Comparison of ENCODE assay signal across 8 cellular contexts in genomic region chr7:139775829-139776266, GRCh38. TPM values are rescaled to one million over a fixed set of nuclear protein-coding genes. Genes with fewer than 3 reads are reported as not detected.
DNase-seq lines count a peak whose midpoint lies in the region; ATAC-seq and TF ChIP-seq lines count a peak whose summit lies in the region.

No MANE protein-coding gene starts in this region.

- peaks cover 34 to 42% of the 10 kb centered on the region in 2 donors for H3K4me1 ChIP-seq in duodenal mucosa (ENCODE audit: control insufficient read depth in 1 of 2, insufficient read depth in 2 of 2, low read length in 2 of 2)

- peak; percentile 79 for TF ChIP-seq CTCF in HFF-Myc (IDR thresholded peaks at IDR 0.05; ENCODE audit: low read depth, low read length, missing control alignments)
- TF ChIP-seq CTCF in lower leg skin (IDR thresholded peaks at IDR 0.05), result peak in 1 of 3 donors; percentile 14

- peak overlapping the region; percentile 89 to 91 for H3K9ac ChIP-seq in duodenal mucosa (ENCODE audit: low read depth in 1 of 2, low read length in 2 of 2)

- POLR2A ChIA-PET in activated CD4-positive, alpha-beta T cell treated with anti-CD3 and anti-CD28 coated beads for 36 hours (lab: Charles Lee), result no interaction called here

- H3K27ac ChIP-seq in duodenal mucosa (ENCODE audit: low read depth, low read length), result peak overlapping the region; percentile 52

- no peak for TF ChIP-seq POLR2A in lower leg skin (IDR thresholded peaks at IDR 0.05)

- H3K27me3 ChIP-seq in duodenal mucosa (ENCODE audit: control insufficient read depth in 1 of 2, insufficient read depth in 2 of 2, low read length in 2 of 2), result no peaks in the 10 kb centered on the region

- H3K27ac Mint-ChIP-seq in activated CD4-positive, alpha-beta T cell treated with anti-CD3 and anti-CD28 coated beads for 36 hours, result peak overlapping the region; percentile 56

- intact Hi-C loops in activated CD4-positive, alpha-beta T cell treated with anti-CD3 and anti-CD28 coated beads for 36 hours (cut with DNase I, micrococcal nuclease), result loop anchor here (1.0 to 5.0 kb wide), 9 partner anchors 53 to 674 kb away; partner anchors contain the start of genes KDM7A (in 1 of the 2) and TBXAS1 (in 1 of the 2)
- intact Hi-C loops in lower leg skin (cut with DNase I; ENCODE audit: low total_unique reads), result loop anchor here (10.0 kb wide), 2 partner anchors 131 to 229 kb away; no protein-coding TSS in a partner anchor

- H3K27me3 Mint-ChIP-seq in activated CD4-positive, alpha-beta T cell treated with anti-CD3 and anti-CD28 coated beads for 36 hours, result peaks cover 9% of the 10 kb centered on the region

- peak overlapping the region; percentile 83 for H3K4me3 Mint-ChIP-seq in activated CD4-positive, alpha-beta T cell treated with anti-CD3 and anti-CD28 coated beads for 36 hours

- H3K4me3 ChIP-seq in HFF-Myc (replicated peaks; ENCODE audit: low read depth, low read length), result peak overlapping the region; percentile 62
- peak overlapping the region; percentile 91 to 92 for H3K4me3 ChIP-seq in duodenal mucosa (ENCODE audit: low read depth in 1 of 2, low read length in 2 of 2)
- no peak overlapping the region for H3K4me3 ChIP-seq in lower leg skin (ENCODE audit: low read depth, poor library complexity, severe bottlenecking)

- peaks cover 60% of the 10 kb centered on the region for H3K4me1 Mint-ChIP-seq in activated CD4-positive, alpha-beta T cell treated with anti-CD3 and anti-CD28 coated beads for 36 hours

- 0 to 1% methylated on average over 11 of the region's 11 CpGs for WGBS in lower leg skin, 2 donors

- CTCF ChIA-PET in activated CD4-positive, alpha-beta T cell treated with anti-CD3 and anti-CD28 coated beads for 36 hours (lab: Charles Lee), result no interaction called here

- peaks cover 0 to 9% of the 10 kb centered on the region in 2 donors for H3K36me3 ChIP-seq in duodenal mucosa (ENCODE audit: control insufficient read depth in 1 of 2, insufficient read depth in 2 of 2, low read length in 2 of 2)

- ATAC-seq in activated CD4-positive, alpha-beta T cell treated with anti-CD3 and anti-CD28 coated beads for 36 hours, result peak; percentile 7
- ATAC-seq in GM19455 (IDR thresholded peaks at IDR 0.05; ENCODE audit: unreplicated experiment), result no peak

- no peaks in the 10 kb centered on the region for H3K9me3 Mint-ChIP-seq in activated CD4-positive, alpha-beta T cell treated with anti-CD3 and anti-CD28 coated beads for 36 hours (ENCODE audit: low read depth)

- no peaks in the 10 kb centered on the region for H3K9me3 ChIP-seq in duodenal mucosa (ENCODE audit: control insufficient read depth in 1 of 2, low read length in 2 of 2)

- DNase-seq in DMS79 (lab: John Stamatoyannopoulos, UW), result peak; percentile 73
- peak; percentile 61 for DNase-seq in HFF-Myc (ENCODE audit: extremely low read depth, low read depth)
- DNase-seq in NCI-H226, result peak; percentile 57
- peak; percentile 76 for DNase-seq in activated CD4-positive, alpha-beta T cell treated with anti-CD3 and anti-CD28 coated beads for 36 hours
- DNase-seq in lower leg skin (ENCODE audit: low spot score in 2 of 2), result peak; percentile 67 to 88
- peak; percentile 24 to 51 for DNase-seq in stimulated activated CD4-positive, alpha-beta T cell treated with anti-CD3 and anti-CD28 coated beads, Interleukin-4, amount 100 ng/mL, for 4 hours

- H3K36me3 Mint-ChIP-seq in activated CD4-positive, alpha-beta T cell treated with anti-CD3 and anti-CD28 coated beads for 36 hours (ENCODE audit: low read depth), result peaks cover 11% of the 10 kb centered on the region

RNA-seq across cellular contexts. Expression of gene HIPK2, which starts 1.9 kb away (rescaled TPM):
- 10 to 100 TPM; 23.9 to 36.2 TPM for total RNA-seq in activated CD4-positive, alpha-beta T cell treated with anti-CD3 and anti-CD28 coated beads for 36 hours
- total RNA-seq in lower leg skin, result 10 to 100 TPM in 2 of 4 donors, 1 to 10 TPM in 2; 4.5 to 14.9 (median 10.4) TPM

RNA-seq across cellular contexts. Expression of gene TBXAS1, which starts 53.2 kb away (rescaled TPM):
- 1 to 10 TPM; 3.6 to 5.1 TPM for total RNA-seq in activated CD4-positive, alpha-beta T cell treated with anti-CD3 and anti-CD28 coated beads for 36 hours
- total RNA-seq in lower leg skin, result 1 to 10 TPM in 3 of 4 donors, under 1 TPM in 1; 0.91 to 9.9 (median 2.4) TPM
